17 cellular contexts compared by ENCODE assay signal in genomic region chr11:3046641-3047040, GRCh38.
"Had no signal": no experiment of that assay in that cellular context is flagged by ENCODE, and none has a peak within 500 bp of the region (broad histone marks: within the 10 kb centered on the region; RNA-seq: fewer than 3 reads in every experiment).

No MANE protein-coding gene starts in this region.

- H3K27ac Mint-ChIP-seq: effector memory CD8-positive, alpha-beta T cell; natural killer cell had no signal

- H3K27ac ChIP-seq: esophagus squamous epithelium, hepatocyte, pancreas, prostate gland had no signal

- H3K9me3 Mint-ChIP-seq: central memory CD8-positive, alpha-beta T cell; effector memory CD8-positive, alpha-beta T cell; natural killer cell; neural crest cell had no signal

- H3K36me3 Mint-ChIP-seq: natural killer cell had no signal

- H3K4me2 ChIP-seq: hepatocyte had no signal

- H3K27me3 ChIP-seq: esophagus squamous epithelium, hepatocyte, pancreas had no signal

- H3K4me3 ChIP-seq: esophagus squamous epithelium, hepatocyte, mucosa of descending colon, pancreas, prostate gland, skin epidermis had no signal

- ATAC-seq: effector memory CD8-positive, alpha-beta T cell; mucosa of descending colon; natural killer cell; pancreas; sciatic nerve had no signal

- H3K36me3 ChIP-seq: prostate gland had no signal

- H3K27me3 Mint-ChIP-seq: central memory CD8-positive, alpha-beta T cell; effector memory CD8-positive, alpha-beta T cell had no signal

- H3K9me3 ChIP-seq: esophagus squamous epithelium, mucosa of descending colon, pancreas, prostate gland had no signal

- H2AFZ ChIP-seq: hepatocyte had no signal

- H3K4me3 Mint-ChIP-seq: central memory CD8-positive, alpha-beta T cell; effector memory CD8-positive, alpha-beta T cell; natural killer cell; neural crest cell had no signal

- H3K4me1 ChIP-seq: prostate gland had no signal

- DNase-seq: effector memory CD8-positive, alpha-beta T cell; esophagus squamous epithelium; foreskin fibroblast; mammary epithelial cell; mucosa of descending colon; natural killer cell; stimulated activated CD4-positive, alpha-beta T cell treated with anti-CD3 and anti-CD28 coated beads, Interleukin-2, amount 100 ng/mL, for 24 hours; stimulated activated CD4-positive, alpha-beta T cell treated with anti-CD3 and anti-CD28 coated beads, Interleukin-4, amount 100 ng/mL, for 4 hours; stimulated activated naive CD4-positive, alpha-beta T cell; trophoblast cell had no signal
